Comparison of ENCODE assay signal across 12 cellular contexts in genomic region chr10:72278668-72279393, GRCh38. TPM values are rescaled to one million over a fixed set of nuclear protein-coding genes. Genes with fewer than 3 reads are reported as not detected.
DNase-seq lines count a peak whose midpoint lies in the region; TF ChIP-seq lines count a peak whose summit lies in the region.
"Had no signal": no experiment of that assay in that cellular context is flagged by ENCODE, and none has a peak within 500 bp of the region (broad histone marks: within the 10 kb centered on the region; RNA-seq: fewer than 3 reads in every experiment).

No MANE protein-coding gene starts in this region.

- H3K27me3 ChIP-seq in WERI-Rb-1 (ENCODE audit: insufficient read depth, low read depth, severe bottlenecking), result no peaks in the 10 kb centered on the region
- H3K27me3 ChIP-seq: adrenal gland had no signal

- H3K27ac ChIP-seq in substantia nigra (ENCODE audit: low read depth, low read length, poor library complexity, severe bottlenecking) (peak overlapping the region; percentile 56), WERI-Rb-1 (no peak overlapping the region)

- no peak overlapping the region for H3K4me3 ChIP-seq in epithelial cell of proximal tubule (ENCODE audit: low read depth, low read length)
- H3K4me3 ChIP-seq in WERI-Rb-1 (ENCODE audit: low read depth, low read length), result no peak overlapping the region
- H3K4me3 ChIP-seq: adrenal gland had no signal

- H3K36me3 ChIP-seq in WERI-Rb-1, result peaks cover 16% of the 10 kb centered on the region

- no peaks in the 10 kb centered on the region for H3K27me3 Mint-ChIP-seq in activated naive CD4-positive, alpha-beta T cell treated with anti-CD3 and anti-CD28 coated beads, Interleukin-2, amount 50 U/mL, for 24 hours

- DNase-seq in activated naive CD4-positive, alpha-beta T cell treated with anti-CD3 and anti-CD28 coated beads, Interleukin-2, amount 50 U/mL, for 16 hours, result no peak
- DNase-seq in SK-MEL-5 (ENCODE audit: low read depth, low spot score) (peak; percentile 49), epithelial cell of proximal tubule (ENCODE audit: low read depth) (no peak), substantia nigra (lab: John Stamatoyannopoulos, UW) (no peak), HPDE6-E6E7 (ENCODE audit: extremely low spot score) (no peak), anterior cingulate cortex (lab: John Stamatoyannopoulos, UW) (no peak), WERI-Rb-1 (no peak)
- DNase-seq: activated CD4-positive, alpha-beta T cell treated with anti-CD3 and anti-CD28 coated beads for 4 hours; Kasumi-1; NCI-H345 had no signal

- peak overlapping the region; percentile 76 for H3K27ac Mint-ChIP-seq in activated naive CD4-positive, alpha-beta T cell treated with anti-CD3 and anti-CD28 coated beads, Interleukin-2, amount 50 U/mL, for 24 hours

- H3K9me3 ChIP-seq in WERI-Rb-1 (ENCODE audit: severe bottlenecking), result no peaks in the 10 kb centered on the region
- H3K9me3 ChIP-seq: adrenal gland had no signal

- in situ Hi-C loops in SK-MEL-5 (cut with HindIII; ENCODE audit: low pct_unique_long_range_greater_than_20kb, low sequenced_read_pairs), result no loop called here

- TF ChIP-seq CTCF in epithelial cell of proximal tubule (conservative IDR thresholded peaks at IDR 0.05; ENCODE audit: low read depth, low read length) (peak; percentile 6), WERI-Rb-1 (IDR thresholded peaks at IDR 0.05; ENCODE audit: low read depth, low read length) (no peak)

- peaks cover 46% of the 10 kb centered on the region for H3K4me1 Mint-ChIP-seq in activated naive CD4-positive, alpha-beta T cell treated with anti-CD3 and anti-CD28 coated beads, Interleukin-2, amount 50 U/mL, for 24 hours

- H3K4me3 Mint-ChIP-seq in activated naive CD4-positive, alpha-beta T cell treated with anti-CD3 and anti-CD28 coated beads, Interleukin-2, amount 50 U/mL, for 24 hours, result no peak overlapping the region

- peaks cover 18% of the 10 kb centered on the region for H3K36me3 Mint-ChIP-seq in activated naive CD4-positive, alpha-beta T cell treated with anti-CD3 and anti-CD28 coated beads, Interleukin-2, amount 50 U/mL, for 24 hours

- no peaks in the 10 kb centered on the region for H3K9me3 Mint-ChIP-seq in activated naive CD4-positive, alpha-beta T cell treated with anti-CD3 and anti-CD28 coated beads, Interleukin-2, amount 50 U/mL, for 24 hours

RNA-seq across cellular contexts. Expression of gene DDIT4, which starts 5.1 kb away (rescaled TPM):
- 192 and 197 TPM in 2 replicates for total RNA-seq in SK-MEL-5 (2014; rRNA removed; shearing (Covaris generic))
- 186 and 211 TPM in 2 replicates for polyA plus RNA-seq in SK-MEL-5 (2015; cell fraction: cytosol; rRNA removed)
- polyA plus RNA-seq in SK-MEL-5 (2015; cell fraction: nucleus; rRNA removed), result 215 and 235 TPM in 2 replicates
- total RNA-seq in epithelial cell of proximal tubule, result 33.6 and 122 TPM in 2 replicates
